In genomic region chr17:16969931-16970906, GRCh38 we compare ENCODE assay signal across 1 cellular context.
TF ChIP-seq lines count a peak whose summit lies in the region.

No MANE protein-coding gene starts in this region.

TF ChIP-seq in GM12878, 131 proteins besides CTCF, POLR2A, EP300 and RAD21 (continued from another document and continues in another):
- TF ChIP-seq RFX5 (IDR thresholded peaks at IDR 0.05; ENCODE audit: low read depth, low read length) (no peak), NBN (IDR thresholded peaks at IDR 0.05) (0 out of 2 replicates have a peak, but pooled peaks have one; percentile 61), SMAD5 (IDR thresholded peaks at IDR 0.05; ENCODE audit: low read depth) (peak; percentile 39; the same call in 1 of the 2 replicates), CREM (IDR thresholded peaks at IDR 0.05; ENCODE audit: low read depth) (no peak; the same call in 1 of the 2 replicates), HCFC1 (IDR thresholded peaks at IDR 0.05; ENCODE audit: low read length) (0 out of 2 replicates have a peak, but pooled peaks have one; percentile 15), SREBF1 (IDR thresholded peaks at IDR 0.05; ENCODE audit: low read length) (no peak), NFIC (IDR thresholded peaks at IDR 0.05; ENCODE audit: low read depth, low read length) (peak; percentile 39; the same call in 1 of the 2 replicates), POLR2AphosphoS5 (IDR thresholded peaks at IDR 0.05; ENCODE audit: low read length) (peak; percentile 82), CHD1 (IDR thresholded peaks at IDR 0.05; ENCODE audit: low read depth, low read length) (no peak), PML (IDR thresholded peaks at IDR 0.05; ENCODE audit: low read length) (no peak), MLLT1 (IDR thresholded peaks at IDR 0.05) (peak; percentile 76), ZNF687 (IDR thresholded peaks at IDR 0.05) (peak; percentile 51), BACH1 (IDR thresholded peaks at IDR 0.05; ENCODE audit: borderline replicate concordance) (peak; percentile 63; the same call in 1 of the 2 replicates), TBL1XR1 (IDR thresholded peaks at IDR 0.05; ENCODE audit: low read depth, low read length) (0 out of 2 replicates have a peak, but pooled peaks have one; percentile 59), RUNX3 (IDR thresholded peaks at IDR 0.05; ENCODE audit: low read length) (peak; percentile 95), ATF7 (IDR thresholded peaks at IDR 0.05; ENCODE audit: low read depth) (peak; percentile 39; the same call in 1 of the 2 replicates), CBX3 (IDR thresholded peaks at IDR 0.05; ENCODE audit: borderline replicate concordance, low read depth) (no peak), IKZF2 (IDR thresholded peaks at IDR 0.05) (peak; percentile 51 to 62; a peak in 2 of 4 replicates), PKNOX1 (IDR thresholded peaks at IDR 0.05) (peak; percentile 82), ZBTB11 (CRISPR knock-in tag; IDR thresholded peaks at IDR 0.05) (no peak), POU2F2 (IDR thresholded peaks at IDR 0.05; ENCODE audit: borderline replicate concordance, low read depth, low read length) (peak; percentile 46; the same call in 2 of the 3 replicates), TCF12 (IDR thresholded peaks at IDR 0.05; ENCODE audit: low read depth, low read length) (peak; percentile 23; the same call in 1 of the 2 replicates), HDAC6 (IDR thresholded peaks at IDR 0.05; ENCODE audit: unreplicated experiment) (no peak), SMC3 (IDR thresholded peaks at IDR 0.05; ENCODE audit: borderline replicate concordance, low read length) (peak; percentile 15; the same call in 1 of the 2 replicates), ZZZ3 (IDR thresholded peaks at IDR 0.05; ENCODE audit: control insufficient read depth, insufficient read length, low read depth) (no peak), EZH2 (IDR thresholded peaks at IDR 0.05; ENCODE audit: borderline replicate concordance, control insufficient read depth, low read depth, low read length) (no peak), BHLHE40 (IDR thresholded peaks at IDR 0.05; ENCODE audit: borderline replicate concordance in 1 of 2, low read depth in 2 of 2, low read length in 1 of 2) (peak; percentile 63 to 71), IRF4 (IDR thresholded peaks at IDR 0.05; ENCODE audit: low read depth, low read length) (no peak), PRDM15 (CRISPR knock-in tag; IDR thresholded peaks at IDR 0.05) (no peak), ASH2L (IDR thresholded peaks at IDR 0.05; ENCODE audit: borderline replicate concordance, low read depth) (no peak), NFYA (IDR thresholded peaks at IDR 0.05; ENCODE audit: borderline replicate concordance, low read depth, low read length) (no peak), ZNF217 (IDR thresholded peaks at IDR 0.05) (no peak), ZBTB40 (IDR thresholded peaks at IDR 0.05; ENCODE audit: borderline replicate concordance) (no peak), RELB (IDR thresholded peaks at IDR 0.05; ENCODE audit: low read depth) (peak; percentile 67)
- TF ChIP-seq, protein P1, sequence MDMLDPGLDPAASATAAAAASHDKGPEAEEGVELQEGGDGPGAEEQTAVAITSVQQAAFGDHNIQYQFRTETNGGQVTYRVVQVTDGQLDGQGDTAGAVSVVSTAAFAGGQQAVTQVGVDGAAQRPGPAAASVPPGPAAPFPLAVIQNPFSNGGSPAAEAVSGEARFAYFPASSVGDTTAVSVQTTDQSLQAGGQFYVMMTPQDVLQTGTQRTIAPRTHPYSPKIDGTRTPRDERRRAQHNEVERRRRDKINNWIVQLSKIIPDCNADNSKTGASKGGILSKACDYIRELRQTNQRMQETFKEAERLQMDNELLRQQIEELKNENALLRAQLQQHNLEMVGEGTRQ (IDR thresholded peaks at IDR 0.05; ENCODE audit: borderline replicate concordance, low read depth, low read length) = no peak
- TF ChIP-seq, protein P2, sequence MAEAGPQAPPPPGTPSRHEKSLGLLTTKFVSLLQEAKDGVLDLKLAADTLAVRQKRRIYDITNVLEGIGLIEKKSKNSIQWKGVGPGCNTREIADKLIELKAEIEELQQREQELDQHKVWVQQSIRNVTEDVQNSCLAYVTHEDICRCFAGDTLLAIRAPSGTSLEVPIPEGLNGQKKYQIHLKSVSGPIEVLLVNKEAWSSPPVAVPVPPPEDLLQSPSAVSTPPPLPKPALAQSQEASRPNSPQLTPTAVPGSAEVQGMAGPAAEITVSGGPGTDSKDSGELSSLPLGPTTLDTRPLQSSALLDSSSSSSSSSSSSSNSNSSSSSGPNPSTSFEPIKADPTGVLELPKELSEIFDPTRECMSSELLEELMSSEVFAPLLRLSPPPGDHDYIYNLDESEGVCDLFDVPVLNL (IDR thresholded peaks at IDR 0.05; ENCODE audit: low read depth, low read length) = no peak
